ENCODE assay signal across 11 cellular contexts in the genomic region with DNA sequence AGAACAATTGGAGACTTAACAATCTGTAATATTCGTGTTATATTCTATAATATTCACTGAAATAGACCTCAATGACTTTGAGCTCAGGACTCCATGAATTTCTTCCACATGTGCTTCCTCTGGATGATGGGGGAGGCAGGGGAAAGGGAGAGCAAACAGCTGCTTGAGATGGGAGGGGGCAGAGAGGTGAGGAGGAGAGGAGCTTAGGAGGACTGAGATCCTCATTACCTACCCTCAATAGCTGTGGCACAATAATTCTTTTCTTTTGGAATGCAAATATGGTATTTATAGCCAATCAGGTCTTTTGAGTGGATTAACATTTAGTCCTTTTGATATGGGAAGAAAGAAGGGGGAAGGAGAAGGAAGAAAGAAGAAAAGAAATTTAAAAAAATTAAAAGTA.
DNase-seq lines count a peak whose midpoint lies in the region; ATAC-seq and TF ChIP-seq lines count a peak whose summit lies in the region.
"Had no signal": no experiment of that assay in that cellular context is flagged by ENCODE, and none has a peak within 500 bp of the region (broad histone marks: within the 10 kb centered on the region; RNA-seq: fewer than 3 reads in every experiment).

No MANE protein-coding gene starts in this region.

- H3K4me1 ChIP-seq in thyroid gland: peaks cover 32 to 42% of the 10 kb centered on the region in 2 donors

- no peaks in the 10 kb centered on the region for H3K9me3 Mint-ChIP-seq in activated T-cell treated with anti-CD3 and anti-CD28 coated beads, Interleukin-2, amount 50 U/mL, for 72 hours
- H3K9me3 Mint-ChIP-seq in activated T-cell treated with anti-CD3 and anti-CD28 coated beads, Interleukin-2, amount 50 U/mL, for 4 hours: no peaks in the 10 kb centered on the region

- H3K36me3 ChIP-seq in SU-DHL-6 (ENCODE audit: low read length): no peaks in the 10 kb centered on the region
- no peaks in the 10 kb centered on the region for H3K36me3 ChIP-seq in thyroid gland
- H3K36me3 ChIP-seq: BE2C had no signal

- H3K9me3 ChIP-seq in SU-DHL-6 (ENCODE audit: insufficient read depth, low read length) (no peaks in the 10 kb centered on the region), thyroid gland (no peaks in the 10 kb centered on the region)
- H3K9me3 ChIP-seq: BE2C had no signal

- no peak for ATAC-seq in activated T-cell treated with anti-CD3 and anti-CD28 coated beads, Interleukin-2, amount 50 U/mL, for 72 hours (replicated peaks in 1 of 2)
- ATAC-seq in activated T-cell treated with anti-CD3 and anti-CD28 coated beads, Interleukin-2, amount 50 U/mL, for 4 hours: no peak
- no peak for ATAC-seq in HG02763 (IDR thresholded peaks at IDR 0.05; ENCODE audit: unreplicated experiment)

- no peaks in the 10 kb centered on the region for H3K9me2 ChIP-seq in SU-DHL-6 (replicated peaks; ENCODE audit: insufficient read depth, low read length)

- H3K79me2 ChIP-seq in SU-DHL-6 (ENCODE audit: insufficient read depth, low read length): no peaks in the 10 kb centered on the region

- H3K4me3 Mint-ChIP-seq in activated T-cell treated with anti-CD3 and anti-CD28 coated beads, Interleukin-2, amount 50 U/mL, for 72 hours: peak overlapping the region; percentile 69 to 89
- no peak overlapping the region for H3K4me3 Mint-ChIP-seq in activated T-cell treated with anti-CD3 and anti-CD28 coated beads, Interleukin-2, amount 50 U/mL, for 4 hours

- intact Hi-C loops in thyroid gland (cut with DNase I): no loop called here

- H3F3A ChIP-seq in SU-DHL-6 (ENCODE audit: insufficient read depth): peaks cover 23% of the 10 kb centered on the region; the same call in 1 of the 2 replicates

- H3K27ac ChIP-seq in SU-DHL-6 (ENCODE audit: low read depth, low read length): peak overlapping the region; percentile 33; the same call in 1 of the 2 replicates
- peak overlapping the region; percentile 16 to 83 (median 35) for H3K27ac ChIP-seq in thyroid gland

- no peak for TF ChIP-seq CTCF in SU-DHL-6 (IDR thresholded peaks at IDR 0.05; ENCODE audit: insufficient read depth, low read length, poor library complexity, severe bottlenecking)
- no peak for TF ChIP-seq CTCF in thyroid gland (IDR thresholded peaks at IDR 0.05)

- H3K4me3 ChIP-seq in SU-DHL-6 (ENCODE audit: insufficient read depth, low read length, poor library complexity, severe bottlenecking): no peak overlapping the region
- no peak overlapping the region for H3K4me3 ChIP-seq in thyroid gland (replicated peaks in 1 of 3)

- peak overlapping the region; percentile 98 for H3K27ac Mint-ChIP-seq in activated T-cell treated with anti-CD3 and anti-CD28 coated beads, Interleukin-2, amount 50 U/mL, for 72 hours

- peak overlapping the region; percentile 21 for H3K4me2 ChIP-seq in SU-DHL-6 (ENCODE audit: low read depth, low read length, poor library complexity, severe bottlenecking)

- no peaks in the 10 kb centered on the region for H4K20me1 ChIP-seq in SU-DHL-6 (ENCODE audit: low read depth, low read length)

- DNase-seq in activated T-cell treated with anti-CD3 and anti-CD28 coated beads, Interleukin-2, amount 50 U/mL, for 72 hours: no peak
- DNase-seq in activated T-cell treated with anti-CD3 and anti-CD28 coated beads, Interleukin-2, amount 50 U/mL, for 4 hours: no peak
- DNase-seq in iPS-NIHi11 (ENCODE audit: low spot score): peak; percentile 33
- no peak for DNase-seq in thyroid gland
- DNase-seq in HUDEP-2 (lab: John Stamatoyannopoulos, UW; ENCODE audit: unreplicated experiment in 76 of 76): no peak
- DNase-seq in activated naive CD4-positive, alpha-beta T cell (lab: John Stamatoyannopoulos, UW): no peak
- DNase-seq: BE2C, kidney, retina had no signal

- no peak overlapping the region for H2AFZ ChIP-seq in SU-DHL-6 (ENCODE audit: low read depth, low read length, severe bottlenecking)

- no peak for TF ChIP-seq POLR2A in thyroid gland (IDR thresholded peaks at IDR 0.05)

- H3K4me1 Mint-ChIP-seq in activated T-cell treated with anti-CD3 and anti-CD28 coated beads, Interleukin-2, amount 50 U/mL, for 72 hours (ENCODE audit: low read depth): peaks cover 95% of the 10 kb centered on the region
- H3K4me1 Mint-ChIP-seq in activated T-cell treated with anti-CD3 and anti-CD28 coated beads, Interleukin-2, amount 50 U/mL, for 4 hours (ENCODE audit: low read depth): peaks cover 68% of the 10 kb centered on the region

- 39 to 50% methylated on average over 1 of the region's 1 CpG for WGBS in thyroid gland, 2 donors

- H3K27me3 ChIP-seq in SU-DHL-6 (ENCODE audit: low read length) (no peaks in the 10 kb centered on the region), thyroid gland (no peaks in the 10 kb centered on the region)
- H3K27me3 ChIP-seq: BE2C had no signal

- no peaks in the 10 kb centered on the region for H3K27me3 Mint-ChIP-seq in activated T-cell treated with anti-CD3 and anti-CD28 coated beads, Interleukin-2, amount 50 U/mL, for 72 hours (ENCODE audit: low read depth)
- no peaks in the 10 kb centered on the region for H3K27me3 Mint-ChIP-seq in activated T-cell treated with anti-CD3 and anti-CD28 coated beads, Interleukin-2, amount 50 U/mL, for 4 hours (ENCODE audit: low read depth)

- no peaks in the 10 kb centered on the region for H3K36me3 Mint-ChIP-seq in activated T-cell treated with anti-CD3 and anti-CD28 coated beads, Interleukin-2, amount 50 U/mL, for 72 hours (ENCODE audit: insufficient read depth in 2 of 2)
- no peaks in the 10 kb centered on the region for H3K36me3 Mint-ChIP-seq in activated T-cell treated with anti-CD3 and anti-CD28 coated beads, Interleukin-2, amount 50 U/mL, for 4 hours (ENCODE audit: insufficient read depth)

- H3K9ac ChIP-seq in SU-DHL-6 (ENCODE audit: low read length): no peak overlapping the region
